28 cellular contexts compared by ENCODE assay signal in genomic region chr15:69842851-69843250, GRCh38.
"Had no signal": no experiment of that assay in that cellular context is flagged by ENCODE, and none has a peak within 500 bp of the region (broad histone marks: within the 10 kb centered on the region; RNA-seq: fewer than 3 reads in every experiment).

No MANE protein-coding gene starts in this region.

- DNase-seq: occipital lobe; ovary; posterior cingulate gyrus; psoas muscle; right cardiac atrium; right lobe of liver; small intestine; stimulated activated CD4-positive, alpha-beta T cell treated with anti-CD3 and anti-CD28 coated beads, Interleukin-15, amount 100 ng/mL, for 24 hours; stimulated activated CD4-positive, alpha-beta T cell treated with anti-CD3 and anti-CD28 coated beads, Interleukin-2, amount 100 ng/mL, for 24 hours; stimulated activated CD4-positive, alpha-beta T cell treated with anti-CD3 and anti-CD28 coated beads, Interleukin-2, amount 100 ng/mL, for 48 hours; stimulated activated CD4-positive, alpha-beta T cell treated with anti-CD3 and anti-CD28 coated beads, Interleukin-4, amount 100 ng/mL, for 24 hours; stimulated activated naive B cell treated with anti-CD40 and anti-IgM and Interleukin-4, amounts not matched to agents 10 μg/mL and 1 μg/mL and 100 μg/mL, for 72 hours; stimulated activated naive CD4-positive, alpha-beta T cell treated with Interleukin-2 at 50 U/mL for 16 hours; stomach; thyroid gland; trophoblast cell; upper lobe of left lung had no signal

- H3K9ac ChIP-seq: neural progenitor cell, parathyroid adenoma had no signal

- ATAC-seq: psoas muscle; right lobe of liver; stimulated activated effector memory CD8-positive, alpha-beta T cell treated with anti-CD3 and anti-CD28 coated beads, Interleukin-12 subunit alpha, Interleukin-12 subunit beta, amount 100 ng/mL, for 72 hours; stimulated activated naive B cell treated with anti-CD40 and anti-IgM and Interleukin-4, amounts not matched to agents 10 μg/mL and 1 μg/mL and 100 μg/mL, for 72 hours had no signal

- H3K36me3 ChIP-seq: neural progenitor cell, ovary, right lobe of liver, sigmoid colon, stomach, thoracic aorta, thyroid gland, tibial nerve, upper lobe of left lung, vagina had no signal

- H3K4me1 Mint-ChIP-seq: nephron; stimulated activated naive B cell treated with anti-CD40 and anti-IgM and Interleukin-4, amounts not matched to agents 10 μg/mL and 1 μg/mL and 100 μg/mL, for 72 hours had no signal

- FAIRE-seq: small intestine, urothelium cell line had no signal

- H3K27me3 ChIP-seq: neural progenitor cell, ovary, right lobe of liver, sigmoid colon, stomach, thyroid gland, tibial nerve, upper lobe of left lung, vagina had no signal

- H3K9me3 Mint-ChIP-seq: nephron; stimulated activated effector memory CD8-positive, alpha-beta T cell treated with anti-CD3 and anti-CD28 coated beads, Interleukin-12 subunit alpha, Interleukin-12 subunit beta, amount 100 ng/mL, for 72 hours; stimulated activated naive CD8-positive, alpha-beta T cell treated with anti-CD3 and anti-CD28 coated beads, Interleukin-15, Interleukin-2, amounts not matched to agents 100 ng/mL and 50 ng/mL, for 24 hours had no signal

- H3K4me1 ChIP-seq: parathyroid adenoma, psoas muscle, right lobe of liver, sigmoid colon, stomach, thyroid gland, upper lobe of left lung had no signal

- H3K4me3 Mint-ChIP-seq: nephron; neural progenitor cell; stimulated activated effector memory CD8-positive, alpha-beta T cell treated with anti-CD3 and anti-CD28 coated beads, Interleukin-12 subunit alpha, Interleukin-12 subunit beta, amount 100 ng/mL, for 72 hours; stimulated activated naive B cell treated with anti-CD40 and anti-IgM and Interleukin-4, amounts not matched to agents 10 μg/mL and 1 μg/mL and 100 μg/mL, for 72 hours; stimulated activated naive CD8-positive, alpha-beta T cell treated with anti-CD3 and anti-CD28 coated beads, Interleukin-15, Interleukin-2, amounts not matched to agents 100 ng/mL and 50 ng/mL, for 24 hours had no signal

- H3K4me2 ChIP-seq: neural progenitor cell had no signal

- H3K9me3 ChIP-seq: ovary, psoas muscle, right lobe of liver, sigmoid colon, stomach, thoracic aorta, thyroid gland, tibial nerve, upper lobe of left lung, vagina had no signal

- H3K27me3 Mint-ChIP-seq: stimulated activated naive CD8-positive, alpha-beta T cell treated with anti-CD3 and anti-CD28 coated beads, Interleukin-15, Interleukin-2, amounts not matched to agents 100 ng/mL and 50 ng/mL, for 24 hours had no signal

- H3K36me3 Mint-ChIP-seq: neural progenitor cell; stimulated activated effector memory CD8-positive, alpha-beta T cell treated with anti-CD3 and anti-CD28 coated beads, Interleukin-12 subunit alpha, Interleukin-12 subunit beta, amount 100 ng/mL, for 72 hours; stimulated activated naive B cell treated with anti-CD40 and anti-IgM and Interleukin-4, amounts not matched to agents 10 μg/mL and 1 μg/mL and 100 μg/mL, for 72 hours had no signal

- H3K27ac Mint-ChIP-seq: nephron; progenitor cell of endocrine pancreas; stimulated activated naive B cell treated with anti-CD40 and anti-IgM and Interleukin-4, amounts not matched to agents 10 μg/mL and 1 μg/mL and 100 μg/mL, for 72 hours; stimulated activated naive CD8-positive, alpha-beta T cell treated with anti-CD3 and anti-CD28 coated beads, Interleukin-15, Interleukin-2, amounts not matched to agents 100 ng/mL and 50 ng/mL, for 24 hours had no signal

- H2AFZ ChIP-seq: neural progenitor cell, parathyroid adenoma had no signal

- H3K27ac ChIP-seq: neural progenitor cell, ovary, parathyroid adenoma, psoas muscle, right lobe of liver, sigmoid colon, stomach, thoracic aorta, thyroid gland, tibial nerve, upper lobe of left lung, vagina had no signal

- H3K4me3 ChIP-seq: neural progenitor cell, ovary, psoas muscle, right lobe of liver, sigmoid colon, stomach, thoracic aorta, thyroid gland, tibial nerve, upper lobe of left lung, vagina had no signal
